ENCODE assay signal across 24 cellular contexts in the genomic region with DNA sequence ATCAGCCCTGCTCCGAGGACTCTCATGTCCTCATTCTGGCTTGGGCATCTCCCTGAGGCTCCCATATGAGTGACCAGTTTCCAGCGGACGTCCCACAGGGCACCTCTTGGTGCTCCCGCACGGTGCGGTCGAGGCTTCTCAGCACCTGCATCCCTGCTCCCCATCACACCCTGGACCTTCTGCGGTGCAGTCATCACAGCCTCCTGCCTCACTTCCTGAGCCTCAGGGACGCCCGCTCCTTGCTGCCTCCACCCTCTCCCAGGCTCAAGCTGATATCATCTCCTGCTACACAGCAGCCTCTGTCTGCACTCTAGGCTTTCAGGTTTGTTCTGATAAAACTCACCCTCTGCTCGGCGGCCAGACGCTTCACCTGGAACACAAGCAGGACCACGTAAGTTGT.
"Had no signal": no experiment of that assay in that cellular context is flagged by ENCODE, and none has a peak within 500 bp of the region (broad histone marks: within the 10 kb centered on the region; RNA-seq: fewer than 3 reads in every experiment).

No MANE protein-coding gene starts in this region.

- H3K4me3 Mint-ChIP-seq: activated CD4-positive, alpha-beta T cell treated with anti-CD3 and anti-CD28 coated beads for 36 hours; activated CD8-positive, alpha-beta T cell treated with anti-CD3 and anti-CD28 coated beads for 36 hours; activated T-cell treated with anti-CD3 and anti-CD28 coated beads, Interleukin-2, amount 50 U/mL, for 72 hours; central memory CD8-positive, alpha-beta T cell; T-cell had no signal

- H3K9me3 Mint-ChIP-seq: activated CD8-positive, alpha-beta T cell treated with anti-CD3 and anti-CD28 coated beads for 36 hours; activated T-cell treated with anti-CD3 and anti-CD28 coated beads, Interleukin-2, amount 50 U/mL, for 72 hours; activated T-helper 2 cell treated with anti-CD3 and anti-CD28 coated beads, Interferon-gamma antibody, Interleukin-2, Interleukin-4, amounts not matched to agents 10 μg/mL and 5 μg/mL and 100 μg/mL, durations not matched to agents 14 hours and 24 hours and 36 hours; central memory CD8-positive, alpha-beta T cell; T-cell had no signal

- DNase-seq: activated CD4-positive, alpha-beta T cell treated with anti-CD3 and anti-CD28 coated beads for 36 hours; activated CD4-positive, CD25-positive, alpha-beta regulatory T cell; activated CD8-positive, alpha-beta memory T cell treated with anti-CD3 and anti-CD28 coated beads, Interleukin-2, amount 50 U/mL, for 4 hours; activated CD8-positive, alpha-beta T cell treated with anti-CD3 and anti-CD28 coated beads for 36 hours; activated gamma-delta T cell treated with Interleukin-2 at 50 U/mL for 16 hours; activated naive CD4-positive, alpha-beta T cell treated with anti-CD3 and anti-CD28 coated beads, Interleukin-2, amount 50 U/mL, for 16 hours; activated T-cell treated with anti-CD3 and anti-CD28 coated beads, Interleukin-2, amount 50 U/mL, for 72 hours; body of pancreas; KG1; NCI-H1092; NCI-H1417 treated with DMSO at 0.1 percent for 48 hours; NCI-H1694; NCI-H2029; NCI-H345; NCI-H510A; NCI-H526 treated with DMSO at 0.1 percent for 48 hours; NCI-H82; Peyer's patch; Right ventricle myocardium superior; T-cell; T-helper 2 cell; T1000 had no signal

- H3K27ac Mint-ChIP-seq: activated CD4-positive, alpha-beta T cell treated with anti-CD3 and anti-CD28 coated beads for 36 hours; activated CD8-positive, alpha-beta T cell treated with anti-CD3 and anti-CD28 coated beads for 36 hours; activated T-cell treated with anti-CD3 and anti-CD28 coated beads, Interleukin-2, amount 50 U/mL, for 72 hours; activated T-helper 2 cell treated with anti-CD3 and anti-CD28 coated beads, Interferon-gamma antibody, Interleukin-2, Interleukin-4, amounts not matched to agents 10 μg/mL and 5 μg/mL and 100 μg/mL, durations not matched to agents 14 hours and 24 hours and 36 hours; T-cell had no signal

- H3K36me3 Mint-ChIP-seq: T-cell had no signal

- H3K4me1 Mint-ChIP-seq: activated CD4-positive, alpha-beta T cell treated with anti-CD3 and anti-CD28 coated beads for 36 hours; central memory CD8-positive, alpha-beta T cell; T-cell had no signal
